Comparison of ENCODE assay signal across 2 cellular contexts in the genomic region with DNA sequence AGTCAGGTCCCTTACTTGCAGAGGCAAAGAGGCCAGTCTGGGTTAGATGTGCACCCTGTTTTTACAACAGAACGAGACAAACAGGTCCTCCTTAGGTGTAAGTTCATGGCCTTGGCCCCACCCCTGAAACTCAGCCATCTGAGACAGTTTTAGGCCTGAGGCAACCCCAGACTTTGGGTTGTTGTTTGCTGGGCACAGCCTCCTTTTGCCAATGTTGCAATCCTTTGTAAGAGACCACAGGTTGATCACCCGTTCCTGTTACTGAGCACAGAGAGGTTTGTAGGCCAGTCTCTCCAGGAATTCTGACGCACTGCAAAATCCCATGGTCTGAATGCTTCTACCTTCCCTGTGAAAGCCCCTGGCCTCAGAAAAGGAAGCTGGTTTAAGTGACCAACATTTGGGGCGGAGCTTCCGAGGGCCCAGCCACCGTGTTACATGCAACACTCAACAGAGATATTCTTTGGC.
TF ChIP-seq lines count a peak whose summit lies in the region.

No MANE protein-coding gene starts in this region.

TF ChIP-seq in liver, 16 proteins besides CTCF, POLR2A, EP300 and RAD21:
- TF ChIP-seq HNF4G (IDR thresholded peaks at IDR 0.05) (peak; percentile 59), HNF4A (conservative IDR thresholded peaks at IDR 0.05) (peak; percentile 83 to 87), TAF1 (conservative IDR thresholded peaks at IDR 0.05) (no peak), JUND (IDR thresholded peaks at IDR 0.05) (peak; percentile 35 to 45), SP1 (IDR thresholded peaks at IDR 0.05) (peak; percentile 81), RXRA (IDR thresholded peaks at IDR 0.05) (peak; percentile 90)

TF ChIP-seq in SK-N-SH treated with all-trans-retinoic acid at 6 μM for 48 hours, 23 proteins besides CTCF, POLR2A, EP300 and RAD21:
- TF ChIP-seq ZNF70 (CRISPR knock-in tag; IDR thresholded peaks at IDR 0.05), result no peak
- TF ChIP-seq TCF4 (CRISPR knock-in tag; IDR thresholded peaks at IDR 0.05; ENCODE audit: borderline replicate concordance), result no peak
- TF ChIP-seq, protein P1, sequence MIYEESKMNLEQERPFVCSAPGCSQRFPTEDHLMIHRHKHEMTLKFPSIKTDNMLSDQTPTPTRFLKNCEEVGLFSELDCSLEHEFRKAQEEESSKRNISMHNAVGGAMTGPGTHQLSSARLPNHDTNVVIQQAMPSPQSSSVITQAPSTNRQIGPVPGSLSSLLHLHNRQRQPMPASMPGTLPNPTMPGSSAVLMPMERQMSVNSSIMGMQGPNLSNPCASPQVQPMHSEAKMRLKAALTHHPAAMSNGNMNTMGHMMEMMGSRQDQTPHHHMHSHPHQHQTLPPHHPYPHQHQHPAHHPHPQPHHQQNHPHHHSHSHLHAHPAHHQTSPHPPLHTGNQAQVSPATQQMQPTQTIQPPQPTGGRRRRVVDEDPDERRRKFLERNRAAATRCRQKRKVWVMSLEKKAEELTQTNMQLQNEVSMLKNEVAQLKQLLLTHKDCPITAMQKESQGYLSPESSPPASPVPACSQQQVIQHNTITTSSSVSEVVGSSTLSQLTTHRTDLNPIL (CRISPR knock-in tag; IDR thresholded peaks at IDR 0.05; ENCODE audit: low read depth), result no peak
- TF ChIP-seq ARNTL (CRISPR knock-in tag; IDR thresholded peaks at IDR 0.05; ENCODE audit: borderline replicate concordance, low read depth), result no peak
- TF ChIP-seq ESRRG (CRISPR knock-in tag; IDR thresholded peaks at IDR 0.05), result no peak
- no peak for TF ChIP-seq ZFP30 (CRISPR knock-in tag; IDR thresholded peaks at IDR 0.05)
- TF ChIP-seq, protein P2, sequence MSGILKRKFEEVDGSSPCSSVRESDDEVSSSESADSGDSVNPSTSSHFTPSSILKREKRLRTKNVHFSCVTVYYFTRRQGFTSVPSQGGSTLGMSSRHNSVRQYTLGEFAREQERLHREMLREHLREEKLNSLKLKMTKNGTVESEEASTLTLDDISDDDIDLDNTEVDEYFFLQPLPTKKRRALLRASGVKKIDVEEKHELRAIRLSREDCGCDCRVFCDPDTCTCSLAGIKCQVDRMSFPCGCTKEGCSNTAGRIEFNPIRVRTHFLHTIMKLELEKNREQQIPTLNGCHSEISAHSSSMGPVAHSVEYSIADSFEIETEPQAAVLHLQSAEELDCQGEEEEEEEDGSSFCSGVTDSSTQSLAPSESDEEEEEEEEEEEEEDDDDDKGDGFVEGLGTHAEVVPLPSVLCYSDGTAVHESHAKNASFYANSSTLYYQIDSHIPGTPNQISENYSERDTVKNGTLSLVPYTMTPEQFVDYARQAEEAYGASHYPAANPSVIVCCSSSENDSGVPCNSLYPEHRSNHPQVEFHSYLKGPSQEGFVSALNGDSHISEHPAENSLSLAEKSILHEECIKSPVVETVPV (CRISPR knock-in tag; IDR thresholded peaks at IDR 0.05), result no peak
- TF ChIP-seq OSR1 (CRISPR knock-in tag; IDR thresholded peaks at IDR 0.05), result no peak
- no peak for TF ChIP-seq PPARA (CRISPR knock-in tag; IDR thresholded peaks at IDR 0.05; ENCODE audit: borderline replicate concordance)
- no peak for TF ChIP-seq CSDC2 (CRISPR knock-in tag; IDR thresholded peaks at IDR 0.05)
- no peak for TF ChIP-seq TOX (CRISPR knock-in tag; IDR thresholded peaks at IDR 0.05; ENCODE audit: borderline replicate concordance)
- TF ChIP-seq GLIS3 (CRISPR knock-in tag; IDR thresholded peaks at IDR 0.05), result no peak
- TF ChIP-seq ISL1 (CRISPR knock-in tag; IDR thresholded peaks at IDR 0.05), result no peak
- no peak for TF ChIP-seq RARB (CRISPR knock-in tag; IDR thresholded peaks at IDR 0.05)
- no peak for TF ChIP-seq ZNF565 (CRISPR knock-in tag; conservative IDR thresholded peaks at IDR 0.05; ENCODE audit: low read depth)
- TF ChIP-seq, protein P3, sequence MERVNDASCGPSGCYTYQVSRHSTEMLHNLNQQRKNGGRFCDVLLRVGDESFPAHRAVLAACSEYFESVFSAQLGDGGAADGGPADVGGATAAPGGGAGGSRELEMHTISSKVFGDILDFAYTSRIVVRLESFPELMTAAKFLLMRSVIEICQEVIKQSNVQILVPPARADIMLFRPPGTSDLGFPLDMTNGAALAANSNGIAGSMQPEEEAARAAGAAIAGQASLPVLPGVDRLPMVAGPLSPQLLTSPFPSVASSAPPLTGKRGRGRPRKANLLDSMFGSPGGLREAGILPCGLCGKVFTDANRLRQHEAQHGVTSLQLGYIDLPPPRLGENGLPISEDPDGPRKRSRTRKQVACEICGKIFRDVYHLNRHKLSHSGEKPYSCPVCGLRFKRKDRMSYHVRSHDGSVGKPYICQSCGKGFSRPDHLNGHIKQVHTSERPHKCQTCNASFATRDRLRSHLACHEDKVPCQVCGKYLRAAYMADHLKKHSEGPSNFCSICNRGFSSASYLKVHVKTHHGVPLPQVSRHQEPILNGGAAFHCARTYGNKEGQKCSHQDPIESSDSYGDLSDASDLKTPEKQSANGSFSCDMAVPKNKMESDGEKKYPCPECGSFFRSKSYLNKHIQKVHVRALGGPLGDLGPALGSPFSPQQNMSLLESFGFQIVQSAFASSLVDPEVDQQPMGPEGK (CRISPR knock-in tag; IDR thresholded peaks at IDR 0.05; ENCODE audit: borderline replicate concordance), result no peak
- TF ChIP-seq, protein P4, sequence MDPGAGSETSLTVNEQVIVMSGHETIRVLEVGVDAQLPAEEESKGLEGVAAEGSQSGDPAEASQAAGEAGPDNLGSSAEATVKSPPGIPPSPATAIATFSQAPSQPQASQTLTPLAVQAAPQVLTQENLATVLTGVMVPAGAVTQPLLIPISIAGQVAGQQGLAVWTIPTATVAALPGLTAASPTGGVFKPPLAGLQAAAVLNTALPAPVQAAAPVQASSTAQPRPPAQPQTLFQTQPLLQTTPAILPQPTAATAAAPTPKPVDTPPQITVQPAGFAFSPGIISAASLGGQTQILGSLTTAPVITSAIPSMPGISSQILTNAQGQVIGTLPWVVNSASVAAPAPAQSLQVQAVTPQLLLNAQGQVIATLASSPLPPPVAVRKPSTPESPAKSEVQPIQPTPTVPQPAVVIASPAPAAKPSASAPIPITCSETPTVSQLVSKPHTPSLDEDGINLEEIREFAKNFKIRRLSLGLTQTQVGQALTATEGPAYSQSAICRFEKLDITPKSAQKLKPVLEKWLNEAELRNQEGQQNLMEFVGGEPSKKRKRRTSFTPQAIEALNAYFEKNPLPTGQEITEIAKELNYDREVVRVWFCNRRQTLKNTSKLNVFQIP (CRISPR knock-in tag; IDR thresholded peaks at IDR 0.05; ENCODE audit: borderline replicate concordance, low read depth), result no peak
- TF ChIP-seq, protein P5, sequence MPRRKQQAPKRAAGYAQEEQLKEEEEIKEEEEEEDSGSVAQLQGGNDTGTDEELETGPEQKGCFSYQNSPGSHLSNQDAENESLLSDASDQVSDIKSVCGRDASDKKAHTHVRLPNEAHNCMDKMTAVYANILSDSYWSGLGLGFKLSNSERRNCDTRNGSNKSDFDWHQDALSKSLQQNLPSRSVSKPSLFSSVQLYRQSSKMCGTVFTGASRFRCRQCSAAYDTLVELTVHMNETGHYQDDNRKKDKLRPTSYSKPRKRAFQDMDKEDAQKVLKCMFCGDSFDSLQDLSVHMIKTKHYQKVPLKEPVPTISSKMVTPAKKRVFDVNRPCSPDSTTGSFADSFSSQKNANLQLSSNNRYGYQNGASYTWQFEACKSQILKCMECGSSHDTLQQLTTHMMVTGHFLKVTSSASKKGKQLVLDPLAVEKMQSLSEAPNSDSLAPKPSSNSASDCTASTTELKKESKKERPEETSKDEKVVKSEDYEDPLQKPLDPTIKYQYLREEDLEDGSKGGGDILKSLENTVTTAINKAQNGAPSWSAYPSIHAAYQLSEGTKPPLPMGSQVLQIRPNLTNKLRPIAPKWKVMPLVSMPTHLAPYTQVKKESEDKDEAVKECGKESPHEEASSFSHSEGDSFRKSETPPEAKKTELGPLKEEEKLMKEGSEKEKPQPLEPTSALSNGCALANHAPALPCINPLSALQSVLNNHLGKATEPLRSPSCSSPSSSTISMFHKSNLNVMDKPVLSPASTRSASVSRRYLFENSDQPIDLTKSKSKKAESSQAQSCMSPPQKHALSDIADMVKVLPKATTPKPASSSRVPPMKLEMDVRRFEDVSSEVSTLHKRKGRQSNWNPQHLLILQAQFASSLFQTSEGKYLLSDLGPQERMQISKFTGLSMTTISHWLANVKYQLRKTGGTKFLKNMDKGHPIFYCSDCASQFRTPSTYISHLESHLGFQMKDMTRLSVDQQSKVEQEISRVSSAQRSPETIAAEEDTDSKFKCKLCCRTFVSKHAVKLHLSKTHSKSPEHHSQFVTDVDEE (CRISPR knock-in tag; IDR thresholded peaks at IDR 0.05), result no peak
- no peak for TF ChIP-seq ZNF8 (CRISPR knock-in tag; IDR thresholded peaks at IDR 0.05)
- TF ChIP-seq SNAI2 (CRISPR knock-in tag; IDR thresholded peaks at IDR 0.05), result no peak
TF ChIP-seq in SK-N-SH treated with all-trans-retinoic acid at 6 μM for 48 hours: peak in this region for 0.
